Comparison of ENCODE assay signal across 13 cellular contexts in genomic region chr3:165210132-165210531, GRCh38. TPM values are rescaled to one million over a fixed set of nuclear protein-coding genes. Genes with fewer than 3 reads are reported as not detected.
DNase-seq lines count a peak whose midpoint lies in the region; ATAC-seq and TF ChIP-seq lines count a peak whose summit lies in the region.
"Had no signal": no experiment of that assay in that cellular context is flagged by ENCODE, and none has a peak within 500 bp of the region (broad histone marks: within the 10 kb centered on the region; RNA-seq: fewer than 3 reads in every experiment).

No MANE protein-coding gene starts in this region.

- H3K36me3 ChIP-seq in GM23248 (ENCODE audit: low read depth) (no peaks in the 10 kb centered on the region), hepatocyte (replicated peaks; ENCODE audit: insufficient read depth, low read depth) (no peaks in the 10 kb centered on the region), tibial artery (no peaks in the 10 kb centered on the region)
- H3K36me3 ChIP-seq: pancreas, Peyer's patch had no signal

- H3F3A ChIP-seq in GM23248 (ENCODE audit: insufficient read depth) = no peaks in the 10 kb centered on the region

- no peaks in the 10 kb centered on the region for H4K20me1 ChIP-seq in GM23248 (ENCODE audit: insufficient read depth)
- H4K20me1 ChIP-seq in hepatocyte (ENCODE audit: insufficient read depth, poor library complexity, severe bottlenecking) = no peaks in the 10 kb centered on the region

- H3K4me3 ChIP-seq in AG09309 (ENCODE audit: control insufficient read depth, low read depth, low read length) (no peak overlapping the region), GM23248 (no peak overlapping the region), hepatocyte (no peak overlapping the region), tibial artery (no peak overlapping the region)
- H3K4me3 ChIP-seq: pancreas, Peyer's patch had no signal

- peak; percentile 54; the same call in 1 of the 3 replicates for ATAC-seq in SK-N-SH treated with all-trans-retinoic acid at 6 μM for 48 hours
- ATAC-seq: activated T-cell treated with anti-CD3 and anti-CD28 coated beads, Interleukin-2, amount 50 U/mL, for 72 hours; pancreas had no signal

- no peak overlapping the region for H2AFZ ChIP-seq in GM23248
- no peak overlapping the region for H2AFZ ChIP-seq in hepatocyte

- no peaks in the 10 kb centered on the region for H3K4me1 ChIP-seq in GM23248 (ENCODE audit: insufficient read depth)
- no peaks in the 10 kb centered on the region for H3K4me1 ChIP-seq in hepatocyte (ENCODE audit: insufficient read depth)
- H3K4me1 ChIP-seq in tibial artery = no peaks in the 10 kb centered on the region
- H3K4me1 ChIP-seq: pancreas had no signal

- in situ Hi-C loops in GM23248 (cut with MboI) = no loop called here

- H3K27ac ChIP-seq in GM23248 = no peak overlapping the region
- no peak overlapping the region for H3K27ac ChIP-seq in hepatocyte
- no peak overlapping the region for H3K27ac ChIP-seq in tibial artery
- H3K27ac ChIP-seq: pancreas, Peyer's patch had no signal

- peak; percentile 12 for TF ChIP-seq CTCF in AG09309 (IDR thresholded peaks at IDR 0.05; ENCODE audit: control insufficient read depth, insufficient read depth, low read depth, low read length, missing control alignments)
- TF ChIP-seq CTCF in hepatocyte (IDR thresholded peaks at IDR 0.05; ENCODE audit: poor library complexity) = peak; percentile 32
- no peak for TF ChIP-seq CTCF in tibial artery (IDR thresholded peaks at IDR 0.05)

- no peak for DNase-seq in AG09309 (ENCODE audit: low read depth)
- peak; percentile 23 for DNase-seq in GM23248
- DNase-seq in hepatocyte (ENCODE audit: low spot score) = no peak
- DNase-seq in activated CD8-positive, alpha-beta memory T cell treated with anti-CD3 and anti-CD28 coated beads, Interleukin-2, amount 50 U/mL, for 48 hours = no peak
- no peak for DNase-seq in NCI-H226
- no peak for DNase-seq in dermis blood vessel endothelial cell
- no peak for DNase-seq in tibial artery
- DNase-seq: activated T-cell treated with anti-CD3 and anti-CD28 coated beads, Interleukin-2, amount 50 U/mL, for 72 hours; NCI-H1436 treated with DMSO at 0.1 percent for 48 hours; pancreas; Peyer's patch; stimulated activated CD4-positive, alpha-beta T cell treated with anti-CD3 and anti-CD28 coated beads, Interleukin-2, amount 100 ng/mL, for 48 hours had no signal

- no peak overlapping the region for H3K4me2 ChIP-seq in GM23248 (ENCODE audit: unreplicated experiment)
- no peak overlapping the region for H3K4me2 ChIP-seq in hepatocyte

- H3K9me3 ChIP-seq in GM23248 (ENCODE audit: low read depth) = no peaks in the 10 kb centered on the region
- no peaks in the 10 kb centered on the region for H3K9me3 ChIP-seq in hepatocyte (ENCODE audit: low read depth)
- no peaks in the 10 kb centered on the region for H3K9me3 ChIP-seq in tibial artery
- H3K9me3 ChIP-seq: pancreas, Peyer's patch had no signal

- H3K9ac ChIP-seq in GM23248 = no peak overlapping the region

- H3K79me2 ChIP-seq in GM23248 (ENCODE audit: insufficient read depth) = no peaks in the 10 kb centered on the region
- H3K79me2 ChIP-seq in hepatocyte = no peaks in the 10 kb centered on the region

- H3K9me2 ChIP-seq in GM23248 (ENCODE audit: insufficient read depth) (no peaks in the 10 kb centered on the region), hepatocyte (replicated peaks; ENCODE audit: insufficient read depth) (no peaks in the 10 kb centered on the region)

- intact Hi-C loops in tibial artery (cut with DNase I; ENCODE audit: low total_unique reads) = no loop called here

- no peaks in the 10 kb centered on the region for H3K27me3 ChIP-seq in GM23248 (replicated peaks; ENCODE audit: insufficient read depth)
- no peaks in the 10 kb centered on the region for H3K27me3 ChIP-seq in hepatocyte
- H3K27me3 ChIP-seq in tibial artery = no peaks in the 10 kb centered on the region
- H3K27me3 ChIP-seq: Peyer's patch had no signal

TF ChIP-seq in SK-N-SH treated with all-trans-retinoic acid at 6 μM for 48 hours, 23 proteins besides CTCF, POLR2A, EP300 and RAD21:
- TF ChIP-seq TSHZ2 (CRISPR knock-in tag; IDR thresholded peaks at IDR 0.05) (no peak), CSDC2 (CRISPR knock-in tag; IDR thresholded peaks at IDR 0.05) (no peak), OSR1 (CRISPR knock-in tag; IDR thresholded peaks at IDR 0.05) (no peak)

RNA-seq across cellular contexts. Expression of gene SLITRK3, which starts 13.9 kb away (rescaled TPM):
- total RNA-seq in GM23248 (2014; rRNA removed; shearing (Covaris generic)) = not detected in 2 replicates
- polyA plus RNA-seq in GM23248 (2016; fragmentation: Nextera tagmentation; extraction: Ambion mirVana) = not detected in 2 replicates
- total RNA-seq in hepatocyte = 2.2 and 3.9 TPM in 2 replicates
- polyA plus RNA-seq in hepatocyte = 1.3 and 2.3 TPM in 2 replicates
- not detected in 2 replicates for total RNA-seq in dermis blood vessel endothelial cell
- total RNA-seq: activated T-cell treated with anti-CD3 and anti-CD28 coated beads, Interleukin-2, amount 50 U/mL, for 72 hours had no signal

Comparison
In these comparisons a context has a peak if more than half of its experiments do, and no peak if none do; other contexts are left out.
1. CTCF ChIP-seq: peak in AG09309 (single experiment) and hepatocyte (single experiment); none in tibial artery (0 of 2).